Comparison of ENCODE assay signal across 1 cellular context in the genomic region with DNA sequence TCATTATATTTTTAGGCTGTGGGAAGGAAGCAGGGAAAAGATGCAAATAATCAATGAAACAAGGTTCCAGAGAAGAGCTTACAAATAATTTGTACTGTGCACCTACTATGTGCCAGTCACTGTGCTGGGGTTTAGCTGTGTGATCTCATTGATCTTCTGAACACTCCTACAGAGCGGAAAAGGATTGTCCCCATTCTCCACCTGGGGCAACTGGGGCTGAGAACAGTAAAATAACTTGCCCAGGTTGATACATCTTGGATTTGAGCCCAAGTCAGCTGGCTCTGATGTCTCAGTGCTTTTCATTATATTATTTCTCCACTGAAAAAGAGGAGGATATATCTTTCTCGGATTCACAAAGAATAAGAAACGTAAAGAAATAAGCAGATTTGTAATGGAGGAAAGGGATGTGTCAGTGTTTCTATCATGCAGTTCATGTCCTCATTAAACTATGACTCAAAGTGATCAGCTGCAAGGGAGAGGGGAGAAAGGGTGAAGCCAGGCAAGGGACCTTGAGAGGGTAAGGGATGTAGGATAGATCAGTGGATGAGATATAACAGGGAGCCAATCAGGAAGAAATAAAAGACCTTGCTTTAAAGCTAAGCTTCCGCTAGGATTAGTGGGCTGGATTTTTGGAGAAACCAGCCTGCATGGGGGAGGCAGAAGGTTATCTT.
TF ChIP-seq lines count a peak whose summit lies in the region.

No MANE protein-coding gene starts in this region.

TF ChIP-seq in WTC11, 78 proteins besides CTCF, POLR2A, EP300 and RAD21:
- TF ChIP-seq, protein P1, sequence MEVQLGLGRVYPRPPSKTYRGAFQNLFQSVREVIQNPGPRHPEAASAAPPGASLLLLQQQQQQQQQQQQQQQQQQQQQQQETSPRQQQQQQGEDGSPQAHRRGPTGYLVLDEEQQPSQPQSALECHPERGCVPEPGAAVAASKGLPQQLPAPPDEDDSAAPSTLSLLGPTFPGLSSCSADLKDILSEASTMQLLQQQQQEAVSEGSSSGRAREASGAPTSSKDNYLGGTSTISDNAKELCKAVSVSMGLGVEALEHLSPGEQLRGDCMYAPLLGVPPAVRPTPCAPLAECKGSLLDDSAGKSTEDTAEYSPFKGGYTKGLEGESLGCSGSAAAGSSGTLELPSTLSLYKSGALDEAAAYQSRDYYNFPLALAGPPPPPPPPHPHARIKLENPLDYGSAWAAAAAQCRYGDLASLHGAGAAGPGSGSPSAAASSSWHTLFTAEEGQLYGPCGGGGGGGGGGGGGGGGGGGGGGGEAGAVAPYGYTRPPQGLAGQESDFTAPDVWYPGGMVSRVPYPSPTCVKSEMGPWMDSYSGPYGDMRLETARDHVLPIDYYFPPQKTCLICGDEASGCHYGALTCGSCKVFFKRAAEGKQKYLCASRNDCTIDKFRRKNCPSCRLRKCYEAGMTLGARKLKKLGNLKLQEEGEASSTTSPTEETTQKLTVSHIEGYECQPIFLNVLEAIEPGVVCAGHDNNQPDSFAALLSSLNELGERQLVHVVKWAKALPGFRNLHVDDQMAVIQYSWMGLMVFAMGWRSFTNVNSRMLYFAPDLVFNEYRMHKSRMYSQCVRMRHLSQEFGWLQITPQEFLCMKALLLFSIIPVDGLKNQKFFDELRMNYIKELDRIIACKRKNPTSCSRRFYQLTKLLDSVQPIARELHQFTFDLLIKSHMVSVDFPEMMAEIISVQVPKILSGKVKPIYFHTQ (CRISPR knock-in tag; IDR thresholded peaks at IDR 0.05): no peak
- TF ChIP-seq KAT7 (CRISPR knock-in tag; IDR thresholded peaks at IDR 0.05; ENCODE audit: borderline replicate concordance) (no peak), FOXJ3 (CRISPR knock-in tag; IDR thresholded peaks at IDR 0.05; ENCODE audit: borderline replicate concordance) (no peak), MYBL2 (CRISPR knock-in tag; IDR thresholded peaks at IDR 0.05) (no peak), RORB (CRISPR knock-in tag; IDR thresholded peaks at IDR 0.05) (no peak)
- TF ChIP-seq, protein P2, sequence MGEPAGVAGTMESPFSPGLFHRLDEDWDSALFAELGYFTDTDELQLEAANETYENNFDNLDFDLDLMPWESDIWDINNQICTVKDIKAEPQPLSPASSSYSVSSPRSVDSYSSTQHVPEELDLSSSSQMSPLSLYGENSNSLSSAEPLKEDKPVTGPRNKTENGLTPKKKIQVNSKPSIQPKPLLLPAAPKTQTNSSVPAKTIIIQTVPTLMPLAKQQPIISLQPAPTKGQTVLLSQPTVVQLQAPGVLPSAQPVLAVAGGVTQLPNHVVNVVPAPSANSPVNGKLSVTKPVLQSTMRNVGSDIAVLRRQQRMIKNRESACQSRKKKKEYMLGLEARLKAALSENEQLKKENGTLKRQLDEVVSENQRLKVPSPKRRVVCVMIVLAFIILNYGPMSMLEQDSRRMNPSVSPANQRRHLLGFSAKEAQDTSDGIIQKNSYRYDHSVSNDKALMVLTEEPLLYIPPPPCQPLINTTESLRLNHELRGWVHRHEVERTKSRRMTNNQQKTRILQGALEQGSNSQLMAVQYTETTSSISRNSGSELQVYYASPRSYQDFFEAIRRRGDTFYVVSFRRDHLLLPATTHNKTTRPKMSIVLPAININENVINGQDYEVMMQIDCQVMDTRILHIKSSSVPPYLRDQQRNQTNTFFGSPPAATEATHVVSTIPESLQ (CRISPR knock-in tag; IDR thresholded peaks at IDR 0.05): no peak
- TF ChIP-seq, protein P3, sequence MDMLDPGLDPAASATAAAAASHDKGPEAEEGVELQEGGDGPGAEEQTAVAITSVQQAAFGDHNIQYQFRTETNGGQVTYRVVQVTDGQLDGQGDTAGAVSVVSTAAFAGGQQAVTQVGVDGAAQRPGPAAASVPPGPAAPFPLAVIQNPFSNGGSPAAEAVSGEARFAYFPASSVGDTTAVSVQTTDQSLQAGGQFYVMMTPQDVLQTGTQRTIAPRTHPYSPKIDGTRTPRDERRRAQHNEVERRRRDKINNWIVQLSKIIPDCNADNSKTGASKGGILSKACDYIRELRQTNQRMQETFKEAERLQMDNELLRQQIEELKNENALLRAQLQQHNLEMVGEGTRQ (CRISPR knock-in tag; IDR thresholded peaks at IDR 0.05): no peak
- TF ChIP-seq, protein P4, sequence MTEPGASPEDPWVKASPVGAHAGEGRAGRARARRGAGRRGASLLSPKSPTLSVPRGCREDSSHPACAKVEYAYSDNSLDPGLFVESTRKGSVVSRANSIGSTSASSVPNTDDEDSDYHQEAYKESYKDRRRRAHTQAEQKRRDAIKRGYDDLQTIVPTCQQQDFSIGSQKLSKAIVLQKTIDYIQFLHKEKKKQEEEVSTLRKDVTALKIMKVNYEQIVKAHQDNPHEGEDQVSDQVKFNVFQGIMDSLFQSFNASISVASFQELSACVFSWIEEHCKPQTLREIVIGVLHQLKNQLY (CRISPR knock-in tag; IDR thresholded peaks at IDR 0.05): no peak
- TF ChIP-seq, protein P5, sequence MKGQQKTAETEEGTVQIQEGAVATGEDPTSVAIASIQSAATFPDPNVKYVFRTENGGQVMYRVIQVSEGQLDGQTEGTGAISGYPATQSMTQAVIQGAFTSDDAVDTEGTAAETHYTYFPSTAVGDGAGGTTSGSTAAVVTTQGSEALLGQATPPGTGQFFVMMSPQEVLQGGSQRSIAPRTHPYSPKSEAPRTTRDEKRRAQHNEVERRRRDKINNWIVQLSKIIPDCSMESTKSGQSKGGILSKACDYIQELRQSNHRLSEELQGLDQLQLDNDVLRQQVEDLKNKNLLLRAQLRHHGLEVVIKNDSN (CRISPR knock-in tag; IDR thresholded peaks at IDR 0.05): no peak
- TF ChIP-seq, protein P6, sequence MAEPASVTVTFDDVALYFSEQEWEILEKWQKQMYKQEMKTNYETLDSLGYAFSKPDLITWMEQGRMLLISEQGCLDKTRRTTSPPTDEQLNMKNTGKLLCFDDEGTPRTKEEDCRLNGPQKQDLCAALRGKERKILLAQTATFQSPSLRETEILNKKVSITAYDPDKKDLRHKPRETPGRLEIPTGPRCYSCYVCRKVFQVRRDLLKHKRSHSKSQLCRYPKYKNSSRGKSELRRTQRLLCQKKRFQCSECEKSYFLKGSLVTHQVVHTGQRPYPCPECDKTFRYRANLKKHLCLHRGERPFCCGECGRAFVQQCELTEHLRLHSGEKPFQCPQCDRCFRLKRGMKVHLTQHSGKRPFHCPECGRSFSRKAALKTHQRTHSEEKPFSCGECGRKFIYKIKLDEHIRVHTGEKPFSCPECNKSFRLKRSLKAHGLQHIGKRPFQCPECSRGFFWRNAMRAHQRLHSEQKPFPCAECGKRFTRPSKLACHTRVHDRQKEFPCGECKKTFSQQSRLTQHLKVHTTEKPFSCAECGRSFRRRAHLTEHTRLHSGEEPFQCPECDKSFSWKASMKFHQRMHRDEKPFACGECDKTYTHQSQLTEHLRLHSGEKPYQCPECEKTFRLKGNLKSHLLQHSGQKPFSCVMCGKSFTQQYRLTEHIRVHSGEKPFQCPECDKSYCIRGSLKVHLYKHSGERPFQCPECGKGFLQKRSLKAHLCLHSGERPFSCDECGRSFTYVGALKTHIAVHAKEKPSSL (CRISPR knock-in tag; conservative IDR thresholded peaks at IDR 0.05): no peak
- TF ChIP-seq, protein P7, sequence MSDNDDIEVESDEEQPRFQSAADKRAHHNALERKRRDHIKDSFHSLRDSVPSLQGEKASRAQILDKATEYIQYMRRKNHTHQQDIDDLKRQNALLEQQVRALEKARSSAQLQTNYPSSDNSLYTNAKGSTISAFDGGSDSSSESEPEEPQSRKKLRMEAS (CRISPR knock-in tag; IDR thresholded peaks at IDR 0.05): no peak
- TF ChIP-seq, protein P8, sequence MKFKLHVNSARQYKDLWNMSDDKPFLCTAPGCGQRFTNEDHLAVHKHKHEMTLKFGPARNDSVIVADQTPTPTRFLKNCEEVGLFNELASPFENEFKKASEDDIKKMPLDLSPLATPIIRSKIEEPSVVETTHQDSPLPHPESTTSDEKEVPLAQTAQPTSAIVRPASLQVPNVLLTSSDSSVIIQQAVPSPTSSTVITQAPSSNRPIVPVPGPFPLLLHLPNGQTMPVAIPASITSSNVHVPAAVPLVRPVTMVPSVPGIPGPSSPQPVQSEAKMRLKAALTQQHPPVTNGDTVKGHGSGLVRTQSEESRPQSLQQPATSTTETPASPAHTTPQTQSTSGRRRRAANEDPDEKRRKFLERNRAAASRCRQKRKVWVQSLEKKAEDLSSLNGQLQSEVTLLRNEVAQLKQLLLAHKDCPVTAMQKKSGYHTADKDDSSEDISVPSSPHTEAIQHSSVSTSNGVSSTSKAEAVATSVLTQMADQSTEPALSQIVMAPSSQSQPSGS (CRISPR knock-in tag; IDR thresholded peaks at IDR 0.05; ENCODE audit: borderline replicate concordance, low read depth): no peak
